In the genomic region with DNA sequence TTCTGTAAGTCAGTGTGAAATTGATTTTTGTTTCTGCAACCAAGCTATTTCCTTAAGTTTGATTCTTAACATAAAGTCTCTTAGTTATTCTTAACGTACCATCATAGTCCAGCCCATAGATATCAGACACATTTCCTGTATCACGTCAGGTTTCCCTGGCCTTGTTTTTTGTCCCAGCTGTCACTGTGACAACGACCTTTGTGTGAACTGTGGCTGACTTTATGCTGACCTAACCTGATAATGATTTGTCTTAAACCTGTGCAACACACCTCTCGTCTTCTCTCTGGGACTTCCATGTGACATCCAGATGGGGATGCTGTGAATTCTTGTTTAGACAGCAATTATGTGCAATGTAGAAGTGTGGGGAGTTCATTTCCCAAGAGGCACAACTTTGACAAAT, we compare ENCODE assay signal across 22 cellular contexts.
A peak's percentile ranks its signal among the peaks of the same experiment; 100 is the strongest.
DNase-seq lines count a peak whose midpoint lies in the region; ATAC-seq and TF ChIP-seq lines count a peak whose summit lies in the region.
"Had no signal": no experiment of that assay in that cellular context is flagged by ENCODE, and none has a peak within 500 bp of the region (broad histone marks: within the 10 kb centered on the region; RNA-seq: fewer than 3 reads in every experiment).

No MANE protein-coding gene starts in this region.

- peak in 2 of 3 experiments; percentile 26 to 69 for DNase-seq in NCI-H1417 (lab: John Stamatoyannopoulos, UW)
- DNase-seq in NCI-H1417 treated with DMSO at 0.1 percent for 48 hours (lab: John Stamatoyannopoulos, UW): no peak
- DNase-seq in HFFc6: no peak
- DNase-seq in UCSD-AML1 (lab: John Stamatoyannopoulos, UW; ENCODE audit: unreplicated experiment): peak; percentile 6
- peak; percentile 52 for DNase-seq in mesendoderm
- DNase-seq in activated T-cell treated with anti-CD3 and anti-CD28 coated beads, Interleukin-2, amount 50 U/mL, for 4 hours: no peak
- DNase-seq: 8988T, EL, GOT3, KG1, NCI-H1105 treated with DMSO at 0.1 percent for 48 hours, NCI-H187, NCI-H2107, NCI-H446, NCI-H526 treated with DMSO at 0.1 percent for 48 hours, OCI-M1, SIG-M5 had no signal

- ATAC-seq in activated T-cell treated with anti-CD3 and anti-CD28 coated beads, Interleukin-2, amount 50 U/mL, for 4 hours: no peak
- ATAC-seq in GM19455 (IDR thresholded peaks at IDR 0.05; ENCODE audit: unreplicated experiment) (no peak), HG03521 (IDR thresholded peaks at IDR 0.05; ENCODE audit: unreplicated experiment) (no peak)
- ATAC-seq: GM12878, SK-N-SH treated with all-trans-retinoic acid at 6 μM for 48 hours had no signal

- H4K5ac ChIP-seq in mesendoderm (ENCODE audit: low read length): no peak overlapping the region

- H3K56ac ChIP-seq in mesendoderm (ENCODE audit: low read length): no peak overlapping the region

- no peak overlapping the region for H3K4me3 ChIP-seq in mesendoderm (ENCODE audit: low read length)
- H3K4me3 ChIP-seq: GM12878 had no signal

- no CpG with 5 or more reads among the region's 4 CpGs for WGBS in mesendoderm (ENCODE audit: extremely low coverage, insufficient coverage, low lambda C conversion rate)

- no peak overlapping the region for H3K4me2 ChIP-seq in mesendoderm (ENCODE audit: low read length)

- no peaks in the 10 kb centered on the region for H3K79me1 ChIP-seq in mesendoderm (ENCODE audit: low read length)

- no peak overlapping the region for H4K8ac ChIP-seq in mesendoderm (ENCODE audit: low read depth, low read length)

- H3K27me3 ChIP-seq in mesendoderm (ENCODE audit: insufficient read depth, low read length, poor library complexity): no peaks in the 10 kb centered on the region

- no peak overlapping the region for H2AK5ac ChIP-seq in mesendoderm (ENCODE audit: low read length)

- no peaks in the 10 kb centered on the region for H3K27me3 Mint-ChIP-seq in HFFc6 (ENCODE audit: insufficient read depth)
- H3K27me3 Mint-ChIP-seq in activated T-cell treated with anti-CD3 and anti-CD28 coated beads, Interleukin-2, amount 50 U/mL, for 4 hours (ENCODE audit: low read depth): no peaks in the 10 kb centered on the region
- H3K27me3 Mint-ChIP-seq: B cell had no signal

- no peaks in the 10 kb centered on the region; the same call in 1 of the 2 replicates for H3K4me1 Mint-ChIP-seq in HFFc6 (ENCODE audit: low read depth)
- no peaks in the 10 kb centered on the region for H3K4me1 Mint-ChIP-seq in activated T-cell treated with anti-CD3 and anti-CD28 coated beads, Interleukin-2, amount 50 U/mL, for 4 hours (ENCODE audit: low read depth)
- H3K4me1 Mint-ChIP-seq: B cell had no signal

- H2BK120ac ChIP-seq in mesendoderm (ENCODE audit: low read depth, low read length): no peak overlapping the region

- no peak overlapping the region for H3K4ac ChIP-seq in mesendoderm (ENCODE audit: low read depth, low read length)

- H3K36me3 Mint-ChIP-seq in HFFc6 (ENCODE audit: low read depth): no peaks in the 10 kb centered on the region
- no peaks in the 10 kb centered on the region for H3K36me3 Mint-ChIP-seq in activated T-cell treated with anti-CD3 and anti-CD28 coated beads, Interleukin-2, amount 50 U/mL, for 4 hours (ENCODE audit: insufficient read depth)

- no peak overlapping the region for H3K4me3 Mint-ChIP-seq in HFFc6
- H3K4me3 Mint-ChIP-seq in activated T-cell treated with anti-CD3 and anti-CD28 coated beads, Interleukin-2, amount 50 U/mL, for 4 hours: no peak overlapping the region
- H3K4me3 Mint-ChIP-seq: B cell had no signal

- H2BK5ac ChIP-seq in mesendoderm (ENCODE audit: low read length): no peak overlapping the region

- no peak overlapping the region for H3K27ac ChIP-seq in mesendoderm (ENCODE audit: low read depth, low read length)

- no peak for TF ChIP-seq CTCF in HFFc6 (IDR thresholded peaks at IDR 0.05)

- no peak overlapping the region for H2BK15ac ChIP-seq in mesendoderm (replicated peaks; ENCODE audit: low read depth)

- no peaks in the 10 kb centered on the region; the same call in none of the 2 replicates for H3K9me3 Mint-ChIP-seq in HFFc6
- H3K9me3 Mint-ChIP-seq in activated T-cell treated with anti-CD3 and anti-CD28 coated beads, Interleukin-2, amount 50 U/mL, for 4 hours: no peaks in the 10 kb centered on the region

- H3K4me1 ChIP-seq in mesendoderm (ENCODE audit: control insufficient read depth, low read depth, low read length): no peaks in the 10 kb centered on the region

- H3K23ac ChIP-seq in mesendoderm (ENCODE audit: low read length): no peak overlapping the region

- no peak overlapping the region for H3K18ac ChIP-seq in mesendoderm (ENCODE audit: low read length)

- H3K36me3 ChIP-seq in mesendoderm (ENCODE audit: control insufficient read depth, insufficient read depth, low read length): no peaks in the 10 kb centered on the region

- H3K9ac ChIP-seq in mesendoderm (ENCODE audit: low read length): no peak overlapping the region

- peak overlapping the region; percentile 8; the same call in 1 of the 2 replicates for H3K27ac Mint-ChIP-seq in HFFc6
- H3K27ac Mint-ChIP-seq: B cell had no signal

- H3K79me2 ChIP-seq in mesendoderm (ENCODE audit: control insufficient read depth, insufficient read depth, low read length): no peaks in the 10 kb centered on the region

Comparison
In these comparisons a context has a peak if more than half of its experiments do, and no peak if none do; other contexts are left out.
1. DNase-seq: peak in NCI-H1417 (2 of 3), UCSD-AML1 (single experiment) and mesendoderm (single experiment); none in NCI-H1417 treated with DMSO at 0.1 percent for 48 hours (single experiment), HFFc6 (single experiment) and activated T-cell treated with anti-CD3 and anti-CD28 coated beads, Interleukin-2, amount 50 U/mL, for 4 hours (single experiment).